ENCODE assay signal across 8 cellular contexts in the genomic region with DNA sequence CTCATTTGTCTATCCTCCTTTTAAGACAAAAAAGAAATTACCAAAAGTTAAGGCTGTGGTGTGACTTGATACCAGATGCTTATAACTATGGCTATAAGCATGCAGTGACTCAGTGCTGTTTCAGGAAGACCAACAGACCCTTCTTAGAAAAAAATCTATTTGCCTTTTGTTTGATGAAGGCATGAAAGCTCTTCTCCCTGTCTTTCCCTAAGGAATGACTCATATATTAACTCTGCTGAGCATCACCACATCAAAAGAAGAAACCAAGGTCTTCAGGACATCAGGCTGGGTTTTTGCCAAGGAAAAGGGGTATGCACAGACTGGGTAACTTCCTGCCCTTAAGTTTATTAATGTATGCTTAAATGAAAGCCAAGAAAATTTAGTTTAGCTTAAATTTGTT. TPM values are rescaled to one million over a fixed set of nuclear protein-coding genes. Genes with fewer than 3 reads are reported as not detected.
DNase-seq lines count a peak whose midpoint lies in the region; ATAC-seq and TF ChIP-seq lines count a peak whose summit lies in the region.

No MANE protein-coding gene starts in this region.

- H3K4me3 ChIP-seq in spleen, result no peak overlapping the region

- peaks cover 3% of the 10 kb centered on the region for H3K9me3 Mint-ChIP-seq in T-helper 2 cell treated with Interferon-gamma antibody and Interleukin-4, amounts not matched to agents 5 μg/mL and 100 μg/mL, for 36 hours

- H3K27me3 ChIP-seq in spleen (replicated peaks in 1 of 7), result no peaks in the 10 kb centered on the region

- DNase-seq in NCI-H2107 treated with DMSO at 0.1 percent for 48 hours (lab: John Stamatoyannopoulos, UW; ENCODE audit: unreplicated experiment), result peak; percentile 3
- DNase-seq in NCI-H2107 (lab: John Stamatoyannopoulos, UW), result no peak
- DNase-seq in T-helper 2 cell treated with Interferon-gamma antibody and Interleukin-4, amounts not matched to agents 5 μg/mL and 100 μg/mL, for 36 hours (ENCODE audit: low spot score), result no peak
- DNase-seq in fibroblast of gingiva (ENCODE audit: low read depth), result peak; percentile 78
- DNase-seq in spleen, result no peak
- DNase-seq in NCI-H1930 (lab: John Stamatoyannopoulos, UW), result no peak
- DNase-seq in pons (ENCODE audit: low spot score), result no peak

- H3K4me3 Mint-ChIP-seq in T-helper 2 cell treated with Interferon-gamma antibody and Interleukin-4, amounts not matched to agents 5 μg/mL and 100 μg/mL, for 36 hours, result peak overlapping the region; percentile 52

- no peak for TF ChIP-seq POLR2A in spleen (IDR thresholded peaks at IDR 0.05)

- peaks cover 0 to 69% (median 4%) of the 10 kb centered on the region in 6 donors for H3K36me3 ChIP-seq in spleen

- H3K27ac Mint-ChIP-seq in T-helper 2 cell treated with Interferon-gamma antibody and Interleukin-4, amounts not matched to agents 5 μg/mL and 100 μg/mL, for 36 hours, result peak overlapping the region; percentile 78

- H3K4me1 ChIP-seq in spleen, result peaks cover 0 to 57% (median 26%) of the 10 kb centered on the region in 6 donors

- no peaks in the 10 kb centered on the region for H3K27me3 Mint-ChIP-seq in T-helper 2 cell treated with Interferon-gamma antibody and Interleukin-4, amounts not matched to agents 5 μg/mL and 100 μg/mL, for 36 hours (ENCODE audit: low read depth)

- peaks cover 35% of the 10 kb centered on the region for H3K36me3 Mint-ChIP-seq in T-helper 2 cell treated with Interferon-gamma antibody and Interleukin-4, amounts not matched to agents 5 μg/mL and 100 μg/mL, for 36 hours (ENCODE audit: low read depth)

- intact Hi-C loops in spleen (cut with DNase I; ENCODE audit: low total_unique reads), result loop anchor here (5.0 kb wide), 1 partner anchor 98 kb away; no protein-coding TSS in a partner anchor

- peaks cover 54% of the 10 kb centered on the region for H3K4me1 Mint-ChIP-seq in T-helper 2 cell treated with Interferon-gamma antibody and Interleukin-4, amounts not matched to agents 5 μg/mL and 100 μg/mL, for 36 hours (ENCODE audit: low read depth)

- no peak for ATAC-seq in HG03045 (IDR thresholded peaks at IDR 0.05; ENCODE audit: unreplicated experiment)

- no peak for TF ChIP-seq CTCF in spleen (IDR thresholded peaks at IDR 0.05 in 8 of 11, conservative IDR thresholded peaks at IDR 0.05 in 3 of 11)

- H3K9me3 ChIP-seq in spleen, result peaks cover 0 to 10% (median 6%) of the 10 kb centered on the region in 8 donors

- H3K27ac ChIP-seq in spleen, result peak overlapping the region in 7 of 8 donors; percentile 13 to 73 (median 56)

RNA-seq across cellular contexts. Expression of gene VMP1, which starts 47.1 kb away (rescaled TPM):
- 100 to 1,000 TPM; 202 to 649 (median 372) TPM for total RNA-seq in spleen
- 10 to 100 TPM; 53.2 to 81.2 (median 65.8) TPM for polyA plus RNA-seq in spleen

RNA-seq across cellular contexts. Expression of gene PTRH2, which starts 47.3 kb away (rescaled TPM):
- total RNA-seq in spleen, result 10 to 100 TPM; 14.4 to 30.9 (median 18.4) TPM
- polyA plus RNA-seq in spleen, result 10 to 100 TPM; 23.9 to 28.3 (median 27.6) TPM

Comparison
In these comparisons a context has a peak if more than half of its experiments do, and no peak if none do; other contexts are left out.
1. DNase-seq: peak in NCI-H2107 treated with DMSO at 0.1 percent for 48 hours (single experiment) and fibroblast of gingiva (single experiment); none in NCI-H2107 (single experiment), T-helper 2 cell treated with Interferon-gamma antibody and Interleukin-4, amounts not matched to agents 5 μg/mL and 100 μg/mL, for 36 hours (single experiment), spleen (single experiment), NCI-H1930 (0 of 2) and pons (single experiment).